ENCODE assay signal across 8 cellular contexts in genomic region chr10:43436291-43437140, GRCh38.
DNase-seq lines count a peak whose midpoint lies in the region; ATAC-seq and TF ChIP-seq lines count a peak whose summit lies in the region.

Gene ZNF487, plus strand, starts transcription at chr10:43437111. Its CDS starts 38,703 bp downstream, at chr10:43475814.

- H3K27me3 ChIP-seq in layer of hippocampus (ENCODE audit: control insufficient read depth, insufficient read depth, low read length): no peaks in the 10 kb centered on the region

- H3K27ac ChIP-seq in layer of hippocampus (ENCODE audit: low read depth, low read length): peak within 1 kb of the TSS; percentile 99

- peak within 1 kb of the TSS; percentile 60 for H3K4me3 ChIP-seq in AG09309 (ENCODE audit: control insufficient read depth, low read depth, low read length)
- H3K4me3 ChIP-seq in choroid plexus epithelial cell (ENCODE audit: low read depth, low read length): peak within 1 kb of the TSS; percentile 96

- DNase-seq in AG09309 (ENCODE audit: low read depth) (peak; percentile 43), NCI-H226 (peak; percentile 82), choroid plexus epithelial cell (ENCODE audit: low read depth) (peak; percentile 89)
- DNase-seq in activated CD4-positive, alpha-beta T cell treated with anti-CD3 and anti-CD28 coated beads for 4 hours: peak; percentile 78 to 80
- DNase-seq in stimulated activated CD4-positive, alpha-beta T cell treated with anti-CD3 and anti-CD28 coated beads, Interleukin-1b, Interleukin-23, amount 100 ng/mL, for 24 hours (ENCODE audit: low read depth in 4 of 4, low spot score in 1 of 4): peak; percentile 61 to 80 (median 72)

- TF ChIP-seq CTCF in AG09309 (IDR thresholded peaks at IDR 0.05; ENCODE audit: control insufficient read depth, insufficient read depth, low read depth, low read length, missing control alignments) (peak; percentile 1), choroid plexus epithelial cell (conservative IDR thresholded peaks at IDR 0.05; ENCODE audit: low read depth, low read length) (peak; percentile 19)

- ATAC-seq in GM18867 (IDR thresholded peaks at IDR 0.05; ENCODE audit: unreplicated experiment) (peak; percentile 94), HG03095 (IDR thresholded peaks at IDR 0.05; ENCODE audit: unreplicated experiment) (peak; percentile 97)

Comparison
In these comparisons a context has a peak if more than half of its experiments do, and no peak if none do; other contexts are left out.
1. Peak in every context shown above with its lines: DNase-seq, ATAC-seq, H3K4me3 ChIP-seq and H3K27ac ChIP-seq.